1 cellular context compared by ENCODE assay signal in the genomic region with DNA sequence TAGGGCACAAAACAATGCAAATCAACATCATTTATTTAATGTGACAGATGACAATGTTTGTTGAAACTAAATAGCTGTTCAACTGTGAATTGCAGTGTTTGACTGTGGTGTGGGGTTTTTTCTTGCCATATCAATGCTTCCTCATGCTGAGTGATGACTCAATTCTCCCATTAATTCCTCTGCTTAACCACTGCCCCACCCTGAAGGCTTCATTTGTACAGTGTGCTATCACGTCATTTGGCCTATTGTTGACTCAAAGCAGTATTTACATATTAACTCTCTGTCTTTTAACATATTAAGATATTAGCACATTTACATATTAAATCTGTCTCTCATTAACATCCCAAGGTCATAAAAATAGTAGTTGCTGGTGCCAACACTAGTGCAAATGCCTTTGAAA.
TF ChIP-seq lines count a peak whose summit lies in the region.

No MANE protein-coding gene starts in this region.

TF ChIP-seq in GM12878, 131 proteins besides CTCF, POLR2A, EP300 and RAD21 (continued from another document and continues in another):
- TF ChIP-seq, protein P1, sequence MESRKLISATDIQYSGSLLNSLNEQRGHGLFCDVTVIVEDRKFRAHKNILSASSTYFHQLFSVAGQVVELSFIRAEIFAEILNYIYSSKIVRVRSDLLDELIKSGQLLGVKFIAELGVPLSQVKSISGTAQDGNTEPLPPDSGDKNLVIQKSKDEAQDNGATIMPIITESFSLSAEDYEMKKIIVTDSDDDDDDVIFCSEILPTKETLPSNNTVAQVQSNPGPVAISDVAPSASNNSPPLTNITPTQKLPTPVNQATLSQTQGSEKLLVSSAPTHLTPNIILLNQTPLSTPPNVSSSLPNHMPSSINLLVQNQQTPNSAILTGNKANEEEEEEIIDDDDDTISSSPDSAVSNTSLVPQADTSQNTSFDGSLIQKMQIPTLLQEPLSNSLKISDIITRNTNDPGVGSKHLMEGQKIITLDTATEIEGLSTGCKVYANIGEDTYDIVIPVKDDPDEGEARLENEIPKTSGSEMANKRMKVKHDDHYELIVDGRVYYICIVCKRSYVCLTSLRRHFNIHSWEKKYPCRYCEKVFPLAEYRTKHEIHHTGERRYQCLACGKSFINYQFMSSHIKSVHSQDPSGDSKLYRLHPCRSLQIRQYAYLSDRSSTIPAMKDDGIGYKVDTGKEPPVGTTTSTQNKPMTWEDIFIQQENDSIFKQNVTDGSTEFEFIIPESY (IDR thresholded peaks at IDR 0.05), result no peak
- TF ChIP-seq HDAC2 (IDR thresholded peaks at IDR 0.05) (no peak), MTA2 (IDR thresholded peaks at IDR 0.05; ENCODE audit: low read depth) (peak; percentile 47; the same call in 1 of the 2 replicates), TBL1XR1 (IDR thresholded peaks at IDR 0.05; ENCODE audit: low read depth, low read length) (no peak), ZBTB11 (CRISPR knock-in tag; IDR thresholded peaks at IDR 0.05) (no peak), YY1 (IDR thresholded peaks at IDR 0.05; ENCODE audit: low read depth, low read length) (no peak), CBX3 (IDR thresholded peaks at IDR 0.05; ENCODE audit: borderline replicate concordance, low read depth) (no peak), GABPA (IDR thresholded peaks at IDR 0.05; ENCODE audit: low read depth) (no peak), SMAD1 (IDR thresholded peaks at IDR 0.05; ENCODE audit: low read depth, partially characterized antibody) (no peak), STAT1 (conservative IDR thresholded peaks at IDR 0.05) (no peak), ASH2L (IDR thresholded peaks at IDR 0.05; ENCODE audit: borderline replicate concordance, low read depth) (no peak), MTA3 (IDR thresholded peaks at IDR 0.05; ENCODE audit: borderline replicate concordance, low read length) (no peak), ZNF217 (IDR thresholded peaks at IDR 0.05) (peak; percentile 40; the same call in 1 of the 2 replicates), HDGF (IDR thresholded peaks at IDR 0.05) (no peak), HDAC6 (IDR thresholded peaks at IDR 0.05; ENCODE audit: unreplicated experiment) (no peak), RELB (IDR thresholded peaks at IDR 0.05; ENCODE audit: low read depth) (no peak), SIN3A (IDR thresholded peaks at IDR 0.05; ENCODE audit: low read depth, low read length) (no peak), RELA (IDR thresholded peaks at IDR 0.05; ENCODE audit: borderline replicate concordance, partially characterized antibody) (no peak), CEBPB (IDR thresholded peaks at IDR 0.05; ENCODE audit: borderline replicate concordance in 1 of 2, low read depth in 2 of 2, low read length in 2 of 2) (no peak), POU2F2 (IDR thresholded peaks at IDR 0.05; ENCODE audit: borderline replicate concordance, low read depth, low read length) (peak; percentile 84; the same call in 1 of the 3 replicates), ZNF207 (IDR thresholded peaks at IDR 0.05; ENCODE audit: borderline replicate concordance) (no peak), PAX5 (IDR thresholded peaks at IDR 0.05; ENCODE audit: borderline replicate concordance, low read depth, low read length) (peak; percentile 78; the same call in 1 of the 2 replicates), ZNF384 (IDR thresholded peaks at IDR 0.05; ENCODE audit: borderline replicate concordance, low read depth, low read length) (no peak), ZSCAN29 (IDR thresholded peaks at IDR 0.05) (no peak), ETV6 (conservative IDR thresholded peaks at IDR 0.05 in 1 of 2, IDR thresholded peaks at IDR 0.05 in 1 of 2; ENCODE audit: borderline replicate concordance in 1 of 2, low read depth in 1 of 2) (no peak; a peak in 1 of 4 replicates), NFYA (IDR thresholded peaks at IDR 0.05; ENCODE audit: borderline replicate concordance, low read depth, low read length) (no peak), NR2C2 (IDR thresholded peaks at IDR 0.05; ENCODE audit: borderline replicate concordance, control insufficient read depth, insufficient read length, low read depth) (no peak), PAX8 (IDR thresholded peaks at IDR 0.05) (no peak), SMAD5 (IDR thresholded peaks at IDR 0.05; ENCODE audit: low read depth) (no peak), DPF2 (IDR thresholded peaks at IDR 0.05) (no peak), SMARCA5 (IDR thresholded peaks at IDR 0.05) (no peak), MYB (IDR thresholded peaks at IDR 0.05; ENCODE audit: borderline replicate concordance, low read depth, low read length) (no peak), MEF2A (IDR thresholded peaks at IDR 0.05; ENCODE audit: insufficient read depth, low read depth, low read length) (no peak)
- TF ChIP-seq, protein P2, sequence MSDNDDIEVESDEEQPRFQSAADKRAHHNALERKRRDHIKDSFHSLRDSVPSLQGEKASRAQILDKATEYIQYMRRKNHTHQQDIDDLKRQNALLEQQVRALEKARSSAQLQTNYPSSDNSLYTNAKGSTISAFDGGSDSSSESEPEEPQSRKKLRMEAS (IDR thresholded peaks at IDR 0.05; ENCODE audit: low read depth, low read length), result no peak
- TF ChIP-seq, protein P3, sequence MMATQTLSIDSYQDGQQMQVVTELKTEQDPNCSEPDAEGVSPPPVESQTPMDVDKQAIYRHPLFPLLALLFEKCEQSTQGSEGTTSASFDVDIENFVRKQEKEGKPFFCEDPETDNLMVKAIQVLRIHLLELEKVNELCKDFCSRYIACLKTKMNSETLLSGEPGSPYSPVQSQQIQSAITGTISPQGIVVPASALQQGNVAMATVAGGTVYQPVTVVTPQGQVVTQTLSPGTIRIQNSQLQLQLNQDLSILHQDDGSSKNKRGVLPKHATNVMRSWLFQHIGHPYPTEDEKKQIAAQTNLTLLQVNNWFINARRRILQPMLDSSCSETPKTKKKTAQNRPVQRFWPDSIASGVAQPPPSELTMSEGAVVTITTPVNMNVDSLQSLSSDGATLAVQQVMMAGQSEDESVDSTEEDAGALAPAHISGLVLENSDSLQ (IDR thresholded peaks at IDR 0.05), result peak; percentile 24; the same call in 1 of the 2 replicates
- TF ChIP-seq, protein P4, sequence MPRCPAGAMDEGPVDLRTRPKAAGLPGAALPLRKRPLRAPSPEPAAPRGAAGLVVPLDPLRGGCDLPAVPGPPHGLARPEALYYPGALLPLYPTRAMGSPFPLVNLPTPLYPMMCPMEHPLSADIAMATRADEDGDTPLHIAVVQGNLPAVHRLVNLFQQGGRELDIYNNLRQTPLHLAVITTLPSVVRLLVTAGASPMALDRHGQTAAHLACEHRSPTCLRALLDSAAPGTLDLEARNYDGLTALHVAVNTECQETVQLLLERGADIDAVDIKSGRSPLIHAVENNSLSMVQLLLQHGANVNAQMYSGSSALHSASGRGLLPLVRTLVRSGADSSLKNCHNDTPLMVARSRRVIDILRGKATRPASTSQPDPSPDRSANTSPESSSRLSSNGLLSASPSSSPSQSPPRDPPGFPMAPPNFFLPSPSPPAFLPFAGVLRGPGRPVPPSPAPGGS (IDR thresholded peaks at IDR 0.05; ENCODE audit: borderline replicate concordance, insufficient read depth, low read depth, low read length, poor library complexity, severe bottlenecking), result peak; percentile 7
- TF ChIP-seq, protein P5, sequence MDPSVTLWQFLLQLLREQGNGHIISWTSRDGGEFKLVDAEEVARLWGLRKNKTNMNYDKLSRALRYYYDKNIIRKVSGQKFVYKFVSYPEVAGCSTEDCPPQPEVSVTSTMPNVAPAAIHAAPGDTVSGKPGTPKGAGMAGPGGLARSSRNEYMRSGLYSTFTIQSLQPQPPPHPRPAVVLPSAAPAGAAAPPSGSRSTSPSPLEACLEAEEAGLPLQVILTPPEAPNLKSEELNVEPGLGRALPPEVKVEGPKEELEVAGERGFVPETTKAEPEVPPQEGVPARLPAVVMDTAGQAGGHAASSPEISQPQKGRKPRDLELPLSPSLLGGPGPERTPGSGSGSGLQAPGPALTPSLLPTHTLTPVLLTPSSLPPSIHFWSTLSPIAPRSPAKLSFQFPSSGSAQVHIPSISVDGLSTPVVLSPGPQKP (IDR thresholded peaks at IDR 0.05; ENCODE audit: low read depth, low read length), result no peak
- TF ChIP-seq, protein P6, sequence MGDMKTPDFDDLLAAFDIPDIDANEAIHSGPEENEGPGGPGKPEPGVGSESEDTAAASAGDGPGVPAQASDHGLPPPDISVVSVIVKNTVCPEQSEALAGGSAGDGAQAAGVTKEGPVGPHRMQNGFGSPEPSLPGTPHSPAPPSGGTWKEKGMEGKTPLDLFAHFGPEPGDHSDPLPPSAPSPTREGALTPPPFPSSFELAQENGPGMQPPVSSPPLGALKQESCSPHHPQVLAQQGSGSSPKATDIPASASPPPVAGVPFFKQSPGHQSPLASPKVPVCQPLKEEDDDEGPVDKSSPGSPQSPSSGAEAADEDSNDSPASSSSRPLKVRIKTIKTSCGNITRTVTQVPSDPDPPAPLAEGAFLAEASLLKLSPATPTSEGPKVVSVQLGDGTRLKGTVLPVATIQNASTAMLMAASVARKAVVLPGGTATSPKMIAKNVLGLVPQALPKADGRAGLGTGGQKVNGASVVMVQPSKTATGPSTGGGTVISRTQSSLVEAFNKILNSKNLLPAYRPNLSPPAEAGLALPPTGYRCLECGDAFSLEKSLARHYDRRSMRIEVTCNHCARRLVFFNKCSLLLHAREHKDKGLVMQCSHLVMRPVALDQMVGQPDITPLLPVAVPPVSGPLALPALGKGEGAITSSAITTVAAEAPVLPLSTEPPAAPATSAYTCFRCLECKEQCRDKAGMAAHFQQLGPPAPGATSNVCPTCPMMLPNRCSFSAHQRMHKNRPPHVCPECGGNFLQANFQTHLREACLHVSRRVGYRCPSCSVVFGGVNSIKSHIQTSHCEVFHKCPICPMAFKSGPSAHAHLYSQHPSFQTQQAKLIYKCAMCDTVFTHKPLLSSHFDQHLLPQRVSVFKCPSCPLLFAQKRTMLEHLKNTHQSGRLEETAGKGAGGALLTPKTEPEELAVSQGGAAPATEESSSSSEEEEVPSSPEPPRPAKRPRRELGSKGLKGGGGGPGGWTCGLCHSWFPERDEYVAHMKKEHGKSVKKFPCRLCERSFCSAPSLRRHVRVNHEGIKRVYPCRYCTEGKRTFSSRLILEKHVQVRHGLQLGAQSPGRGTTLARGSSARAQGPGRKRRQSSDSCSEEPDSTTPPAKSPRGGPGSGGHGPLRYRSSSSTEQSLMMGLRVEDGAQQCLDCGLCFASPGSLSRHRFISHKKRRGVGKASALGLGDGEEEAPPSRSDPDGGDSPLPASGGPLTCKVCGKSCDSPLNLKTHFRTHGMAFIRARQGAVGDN (IDR thresholded peaks at IDR 0.05), result no peak
- TF ChIP-seq, protein P7, sequence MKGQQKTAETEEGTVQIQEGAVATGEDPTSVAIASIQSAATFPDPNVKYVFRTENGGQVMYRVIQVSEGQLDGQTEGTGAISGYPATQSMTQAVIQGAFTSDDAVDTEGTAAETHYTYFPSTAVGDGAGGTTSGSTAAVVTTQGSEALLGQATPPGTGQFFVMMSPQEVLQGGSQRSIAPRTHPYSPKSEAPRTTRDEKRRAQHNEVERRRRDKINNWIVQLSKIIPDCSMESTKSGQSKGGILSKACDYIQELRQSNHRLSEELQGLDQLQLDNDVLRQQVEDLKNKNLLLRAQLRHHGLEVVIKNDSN (IDR thresholded peaks at IDR 0.05; ENCODE audit: borderline replicate concordance, extremely low read length, insufficient read depth, low read depth, low read length), result no peak
- TF ChIP-seq, protein P8, sequence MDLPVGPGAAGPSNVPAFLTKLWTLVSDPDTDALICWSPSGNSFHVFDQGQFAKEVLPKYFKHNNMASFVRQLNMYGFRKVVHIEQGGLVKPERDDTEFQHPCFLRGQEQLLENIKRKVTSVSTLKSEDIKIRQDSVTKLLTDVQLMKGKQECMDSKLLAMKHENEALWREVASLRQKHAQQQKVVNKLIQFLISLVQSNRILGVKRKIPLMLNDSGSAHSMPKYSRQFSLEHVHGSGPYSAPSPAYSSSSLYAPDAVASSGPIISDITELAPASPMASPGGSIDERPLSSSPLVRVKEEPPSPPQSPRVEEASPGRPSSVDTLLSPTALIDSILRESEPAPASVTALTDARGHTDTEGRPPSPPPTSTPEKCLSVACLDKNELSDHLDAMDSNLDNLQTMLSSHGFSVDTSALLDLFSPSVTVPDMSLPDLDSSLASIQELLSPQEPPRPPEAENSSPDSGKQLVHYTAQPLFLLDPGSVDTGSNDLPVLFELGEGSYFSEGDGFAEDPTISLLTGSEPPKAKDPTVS (IDR thresholded peaks at IDR 0.05; ENCODE audit: low read depth, low read length), result no peak
